ENCODE assay signal across 23 cellular contexts in the genomic region with DNA sequence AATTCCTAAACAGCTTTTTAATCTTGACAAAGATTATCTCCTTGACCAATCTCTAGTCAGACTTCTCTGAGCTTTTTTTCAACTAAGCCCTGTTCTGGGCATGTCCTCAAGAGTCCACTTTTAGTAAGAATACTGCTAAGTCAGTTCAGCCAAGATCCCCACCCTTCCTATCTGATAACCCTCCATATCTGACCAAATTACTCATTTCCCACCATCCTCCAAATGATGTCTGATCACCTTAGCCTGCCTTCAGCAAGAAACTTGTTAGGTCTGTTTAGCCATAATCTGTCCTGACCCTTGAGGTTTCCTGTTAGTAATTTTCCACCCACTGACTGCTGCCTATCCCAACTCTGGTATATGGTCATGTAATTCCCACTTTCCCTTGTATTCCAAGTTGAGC.
DNase-seq lines count a peak whose midpoint lies in the region; ATAC-seq and TF ChIP-seq lines count a peak whose summit lies in the region.
"Had no signal": no experiment of that assay in that cellular context is flagged by ENCODE, and none has a peak within 500 bp of the region (broad histone marks: within the 10 kb centered on the region; RNA-seq: fewer than 3 reads in every experiment).

No MANE protein-coding gene starts in this region.

- H3K4me3 ChIP-seq in HCT116 (replicated peaks in 1 of 2; ENCODE audit: low read depth in 1 of 2, low read length in 2 of 2), result no peak overlapping the region
- H3K4me3 ChIP-seq in trophoblast cell (ENCODE audit: low read depth, low read length), result no peak overlapping the region
- H3K4me3 ChIP-seq: lower lobe of right lung, pancreas, upper lobe of left lung had no signal

- TF ChIP-seq POLR2A in HCT116 (IDR thresholded peaks at IDR 0.05; ENCODE audit: borderline replicate concordance, extremely low read depth, insufficient read depth, insufficient read length), result no peak
- TF ChIP-seq POLR2A in erythroblast (IDR thresholded peaks at IDR 0.05; ENCODE audit: low read length), result no peak

- H3K79me1 ChIP-seq in trophoblast cell (ENCODE audit: low read length), result no peaks in the 10 kb centered on the region

- no peaks in the 10 kb centered on the region for H3K9me2 ChIP-seq in HCT116 (ENCODE audit: insufficient read depth)

- ATAC-seq in HCT116, result no peak
- no peak for ATAC-seq in HG03095 (IDR thresholded peaks at IDR 0.05; ENCODE audit: unreplicated experiment)
- ATAC-seq in GM18909 (IDR thresholded peaks at IDR 0.05; ENCODE audit: poor library complexity, unreplicated experiment), result no peak
- ATAC-seq in HG02884 (IDR thresholded peaks at IDR 0.05; ENCODE audit: unreplicated experiment), result no peak
- ATAC-seq: pancreas, Right ventricle myocardium inferior had no signal

- no peak overlapping the region for H4K8ac ChIP-seq in trophoblast cell (ENCODE audit: low read depth, low read length)

- no peaks in the 10 kb centered on the region for H4K20me1 ChIP-seq in HCT116 (ENCODE audit: insufficient read depth)

- no peaks in the 10 kb centered on the region for H3K79me2 ChIP-seq in HCT116 (ENCODE audit: insufficient read depth, low read length)
- no peaks in the 10 kb centered on the region for H3K79me2 ChIP-seq in trophoblast cell (ENCODE audit: control insufficient read depth, insufficient read depth, low read length, poor library complexity)

- BruUV-seq in HCT116 (replicated peaks; lab: Mats Ljungman, UMichigan), result no TSS peak

- no peak overlapping the region for H2BK12ac ChIP-seq in trophoblast cell (ENCODE audit: low read length)

- H3K4ac ChIP-seq in trophoblast cell (ENCODE audit: low read depth, low read length), result no peak overlapping the region

- POLR2A ChIA-PET in HCT116 (lab: Charles Lee), result no interaction called here

- RAD21 ChIA-PET in HCT116 (lab: Charles Lee; ENCODE audit: low non-redundant PET in 1 of 2, low total read pairs in 2 of 2, uncharacterized antibody in 2 of 2, unreplicated experiment in 2 of 2), result no interaction called here

- TF ChIP-seq RAD21 in HCT116 (IDR thresholded peaks at IDR 0.05; ENCODE audit: low read depth), result no peak

- CTCF ChIA-PET in HCT116 (lab: Charles Lee), result no interaction called here

- H2AK5ac ChIP-seq in trophoblast cell (ENCODE audit: low read length), result no peak overlapping the region

- H3K36me3 ChIP-seq in HCT116 (ENCODE audit: control insufficient read depth in 1 of 2, insufficient read depth in 2 of 2, low read length in 2 of 2) (no peaks in the 10 kb centered on the region), trophoblast cell (ENCODE audit: control insufficient read depth in 1 of 2, insufficient read depth in 2 of 2, low read length in 2 of 2) (no peaks in the 10 kb centered on the region)
- H3K36me3 ChIP-seq: lower lobe of right lung, upper lobe of left lung had no signal

- H3K4me2 ChIP-seq in HCT116 (ENCODE audit: low read length) (0 out of 2 replicates have a peak overlapping the region, but pooled peaks have one; percentile 1), trophoblast cell (ENCODE audit: low read length) (no peak overlapping the region)
- H3K4me2 ChIP-seq: KMS-11 had no signal

- H3K9me3 ChIP-seq in HCT116 (ENCODE audit: control insufficient read depth in 1 of 2, insufficient read depth in 1 of 2, low read depth in 1 of 2, low read length in 2 of 2), result no peaks in the 10 kb centered on the region
- no peaks in the 10 kb centered on the region for H3K9me3 ChIP-seq in trophoblast cell (ENCODE audit: insufficient read depth, low read depth, low read length)
- H3K9me3 ChIP-seq: lower lobe of right lung, pancreas, upper lobe of left lung had no signal

- H2AFZ ChIP-seq in HCT116 (ENCODE audit: low read depth, low read length, poor library complexity, severe bottlenecking) (no peak overlapping the region), trophoblast cell (ENCODE audit: insufficient read depth, low read length, poor library complexity) (no peak overlapping the region)

- H3K4me1 ChIP-seq in HCT116 (ENCODE audit: control insufficient read depth in 1 of 2, insufficient read depth in 2 of 2, low read length in 2 of 2) (peaks cover 7 to 12% of the 10 kb centered on the region in 2 experiments; a peak in 2 of 4 replicates), trophoblast cell (ENCODE audit: control insufficient read depth in 1 of 2, insufficient read depth in 2 of 2, low read length in 2 of 2) (peaks cover 0 to 4% of the 10 kb centered on the region in 2 experiments)
- H3K4me1 ChIP-seq: lower lobe of right lung, pancreas, upper lobe of left lung had no signal

- no peak for TF ChIP-seq CTCF in HCT116 (IDR thresholded peaks at IDR 0.05 in 2 of 3, conservative IDR thresholded peaks at IDR 0.05 in 1 of 3; ENCODE audit: borderline replicate concordance in 1 of 3, insufficient read depth in 1 of 3, low read depth in 2 of 3, low read length in 2 of 3)

- H3K27me3 ChIP-seq in HCT116 (ENCODE audit: insufficient read depth, low read length) (no peaks in the 10 kb centered on the region), trophoblast cell (ENCODE audit: insufficient read depth, low read length) (no peaks in the 10 kb centered on the region)
- H3K27me3 ChIP-seq: pancreas, upper lobe of left lung had no signal

- H4K12ac ChIP-seq in trophoblast cell (ENCODE audit: low read depth, low read length), result no peak overlapping the region

- no peak overlapping the region for H2BK120ac ChIP-seq in trophoblast cell (ENCODE audit: insufficient read depth, low read length, poor library complexity)

- H3K18ac ChIP-seq in trophoblast cell (ENCODE audit: low read length), result no peak overlapping the region

- DNase-seq in HCT116 (ENCODE audit: low read depth, low spot score), result no peak
- DNase-seq in RPMI7951 (ENCODE audit: low read depth), result peak; percentile 10
- peak; percentile 28 to 32 for DNase-seq in erythroblast (lab: John Stamatoyannopoulos, UW)
- DNase-seq in trophoblast cell, result peak; percentile 57 to 73
- DNase-seq: activated CD4-positive, alpha-beta T cell treated with anti-CD3 and anti-CD28 coated beads, Interleukin-2, amount 50 U/mL, for 1 hour; activated CD8-positive, alpha-beta memory T cell treated with anti-CD3 and anti-CD28 coated beads, Interleukin-2, amount 50 U/mL, for 4 hours; activated effector memory CD4-positive, alpha-beta T cell treated with anti-CD3 and anti-CD28 coated beads, Interleukin-2, amount 50 U/mL, for 16 hours; AML-193; amygdala; effector memory CD4-positive, alpha-beta T cell; immature natural killer cell; lower lobe of right lung; NCI-H1092 treated with DMSO at 0.1 percent for 48 hours; NCI-H2029 treated with DMSO at 0.1 percent for 48 hours; NCI-H446 treated with DMSO at 0.1 percent for 48 hours; pancreas; stimulated activated CD4-positive, alpha-beta T cell treated with anti-CD3 and anti-CD28 coated beads, Interleukin-2, amount 100 ng/mL, for 48 hours had no signal

- H3K9ac ChIP-seq in HCT116 (ENCODE audit: low read length) (no peak overlapping the region), trophoblast cell (ENCODE audit: low read length) (no peak overlapping the region)
- H3K9ac ChIP-seq: KMS-11 had no signal

- H2BK5ac ChIP-seq in trophoblast cell (ENCODE audit: low read depth, low read length, poor library complexity), result no peak overlapping the region

- H3K27ac ChIP-seq in HCT116 (ENCODE audit: low read depth, low read length) (no peak overlapping the region), trophoblast cell (ENCODE audit: low read depth, low read length) (no peak overlapping the region)
- H3K27ac ChIP-seq: KMS-11, lower lobe of right lung, pancreas, upper lobe of left lung had no signal

- no peak overlapping the region for H4K91ac ChIP-seq in trophoblast cell (ENCODE audit: low read depth, low read length)

- no peak overlapping the region for H3K23ac ChIP-seq in trophoblast cell (ENCODE audit: low read length)

- intact Hi-C loops in HCT116 (cut with micrococcal nuclease), result no loop called here

- no peak overlapping the region for H3K14ac ChIP-seq in trophoblast cell (ENCODE audit: low read length)

TF ChIP-seq in HCT116, 20 proteins besides CTCF, POLR2A, EP300 and RAD21:
- TF ChIP-seq SP1 (IDR thresholded peaks at IDR 0.05; ENCODE audit: low read depth) (peak; percentile 31; the same call in 1 of the 2 replicates), MAX (IDR thresholded peaks at IDR 0.05) (no peak)
